ENCODE assay signal across 1 cellular context in the genomic region with DNA sequence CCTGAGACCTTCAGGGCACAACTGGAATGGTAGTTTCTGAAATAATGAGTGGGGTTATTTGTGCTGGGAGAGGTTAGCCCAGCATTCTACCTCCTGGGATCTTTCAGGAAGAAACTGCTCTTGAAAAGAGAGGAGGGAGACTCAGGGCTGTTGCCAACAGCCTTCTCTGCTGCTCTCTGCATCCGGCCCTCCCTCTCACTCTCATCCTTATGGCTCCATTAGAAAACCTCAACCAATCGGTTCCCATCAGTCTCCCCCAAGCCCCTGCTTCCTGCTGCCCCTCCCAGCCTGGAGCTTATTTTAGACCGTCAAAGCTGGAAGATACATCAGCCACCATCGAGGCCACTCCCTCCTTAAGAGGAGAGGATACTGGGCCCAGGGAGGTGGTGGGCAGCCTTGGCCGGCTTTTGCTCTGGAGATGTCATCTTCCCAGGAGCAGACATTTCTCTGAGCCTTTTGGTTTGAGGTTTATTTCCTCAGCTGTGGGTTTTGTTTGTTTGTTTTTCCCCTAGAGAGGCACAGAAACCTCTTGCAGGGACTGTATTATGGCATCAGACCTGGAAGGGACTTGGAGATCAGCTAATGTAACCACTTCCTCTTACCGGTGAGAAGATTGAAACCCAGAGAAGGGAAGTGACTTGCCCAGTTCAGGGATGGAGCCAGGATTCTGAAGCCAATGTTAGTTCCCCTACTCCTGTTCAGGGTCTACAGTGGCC.
TF ChIP-seq lines count a peak whose summit lies in the region.

No MANE protein-coding gene starts in this region.

TF ChIP-seq in HCT116, 20 proteins besides CTCF, POLR2A, EP300 and RAD21:
- TF ChIP-seq, protein P1, sequence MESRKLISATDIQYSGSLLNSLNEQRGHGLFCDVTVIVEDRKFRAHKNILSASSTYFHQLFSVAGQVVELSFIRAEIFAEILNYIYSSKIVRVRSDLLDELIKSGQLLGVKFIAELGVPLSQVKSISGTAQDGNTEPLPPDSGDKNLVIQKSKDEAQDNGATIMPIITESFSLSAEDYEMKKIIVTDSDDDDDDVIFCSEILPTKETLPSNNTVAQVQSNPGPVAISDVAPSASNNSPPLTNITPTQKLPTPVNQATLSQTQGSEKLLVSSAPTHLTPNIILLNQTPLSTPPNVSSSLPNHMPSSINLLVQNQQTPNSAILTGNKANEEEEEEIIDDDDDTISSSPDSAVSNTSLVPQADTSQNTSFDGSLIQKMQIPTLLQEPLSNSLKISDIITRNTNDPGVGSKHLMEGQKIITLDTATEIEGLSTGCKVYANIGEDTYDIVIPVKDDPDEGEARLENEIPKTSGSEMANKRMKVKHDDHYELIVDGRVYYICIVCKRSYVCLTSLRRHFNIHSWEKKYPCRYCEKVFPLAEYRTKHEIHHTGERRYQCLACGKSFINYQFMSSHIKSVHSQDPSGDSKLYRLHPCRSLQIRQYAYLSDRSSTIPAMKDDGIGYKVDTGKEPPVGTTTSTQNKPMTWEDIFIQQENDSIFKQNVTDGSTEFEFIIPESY (IDR thresholded peaks at IDR 0.05; ENCODE audit: extremely low read depth, insufficient replicate concordance, low read length): no peak
- TF ChIP-seq JUND (IDR thresholded peaks at IDR 0.05) (no peak), POLR2AphosphoS5 (IDR thresholded peaks at IDR 0.05; ENCODE audit: low read depth, low read length) (no peak), YY1 (IDR thresholded peaks at IDR 0.05; ENCODE audit: extremely low read depth, insufficient replicate concordance, low read depth, low read length) (no peak), ZNF274 (IDR thresholded peaks at IDR 0.05; ENCODE audit: low read depth, low read length) (no peak), ELF1 (IDR thresholded peaks at IDR 0.05; ENCODE audit: borderline replicate concordance, low read depth) (no peak)
TF ChIP-seq in HCT116: peak in this region for 0.
